In the genomic region with DNA sequence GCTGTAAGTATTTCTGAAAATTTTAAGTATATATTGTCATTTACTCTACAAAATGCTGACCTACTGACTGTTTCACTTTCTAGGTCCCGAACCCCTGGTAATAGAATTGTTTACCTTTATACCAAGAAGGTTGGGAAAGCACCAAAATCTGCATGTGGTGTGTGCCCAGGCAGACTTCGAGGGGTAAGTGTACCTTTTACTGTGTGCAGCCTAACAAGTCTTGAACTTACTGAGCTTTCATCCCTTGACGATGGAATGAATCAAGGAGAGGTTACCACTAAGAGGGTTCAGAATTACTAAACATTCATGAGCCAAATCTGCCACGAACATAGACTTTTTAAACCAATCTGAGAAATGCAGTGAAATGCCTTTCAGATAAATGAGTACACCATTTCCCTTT, we compare ENCODE assay signal across 9 cellular contexts. TPM values are rescaled to one million over a fixed set of nuclear protein-coding genes. Genes with fewer than 3 reads are reported as not detected.
A peak's percentile ranks its signal among the peaks of the same experiment; 100 is the strongest.
DNase-seq lines count a peak whose midpoint lies in the region; TF ChIP-seq lines count a peak whose summit lies in the region.
"Had no signal": no experiment of that assay in that cellular context is flagged by ENCODE, and none has a peak within 500 bp of the region (broad histone marks: within the 10 kb centered on the region; RNA-seq: fewer than 3 reads in every experiment).

No MANE protein-coding gene starts in this region.

- H3K27ac ChIP-seq in VCaP = peak overlapping the region; percentile 82; the same call in 1 of the 2 replicates

- peak overlapping the region; percentile 96 for H3K4me3 ChIP-seq in fibroblast of the aortic adventitia (ENCODE audit: low read depth, low read length)

- TF ChIP-seq CTCF in VCaP (conservative IDR thresholded peaks at IDR 0.05) (no peak), fibroblast of the aortic adventitia (IDR thresholded peaks at IDR 0.05; ENCODE audit: insufficient read depth, low read length) (no peak)

- peak; percentile 40 for DNase-seq in activated naive CD4-positive, alpha-beta T cell treated with Interleukin-2 at 50 U/mL for 16 hours
- DNase-seq in activated naive CD4-positive, alpha-beta T cell (lab: John Stamatoyannopoulos, UW) = no peak
- DNase-seq in fibroblast of the aortic adventitia (ENCODE audit: low read depth) = no peak
- peak; percentile 46 for DNase-seq in stimulated activated CD8-positive, alpha-beta memory T cell treated with anti-CD3 and anti-CD28 coated beads, Interleukin-4, amount 100 ng/mL, for 48 hours
- DNase-seq in C1 segment of cervical spinal cord (lab: John Stamatoyannopoulos, UW) = no peak
- no peak for DNase-seq in HUDEP-2 (lab: John Stamatoyannopoulos, UW; ENCODE audit: unreplicated experiment in 76 of 76)
- no peak for DNase-seq in SKM-1 (lab: John Stamatoyannopoulos, UW; ENCODE audit: unreplicated experiment)
- DNase-seq: NCI-H446 had no signal

RNA-seq across cellular contexts. Expression of gene RPL34, which starts 1.6 kb away (rescaled TPM):
- 1,226 and 1,235 TPM in 2 replicates for total RNA-seq in fibroblast of the aortic adventitia (ENCODE audit: low replicate concordance)

RNA-seq across cellular contexts. Expression of gene OSTC, which starts 28.4 kb away (rescaled TPM):
- total RNA-seq in fibroblast of the aortic adventitia (ENCODE audit: low replicate concordance) = 186 and 331 TPM in 2 replicates

Comparison
In these comparisons a context has a peak if more than half of its experiments do, and no peak if none do; other contexts are left out.
1. DNase-seq: peak in activated naive CD4-positive, alpha-beta T cell treated with Interleukin-2 at 50 U/mL for 16 hours (single experiment) and stimulated activated CD8-positive, alpha-beta memory T cell treated with anti-CD3 and anti-CD28 coated beads, Interleukin-4, amount 100 ng/mL, for 48 hours (single experiment); none in activated naive CD4-positive, alpha-beta T cell (0 of 4), fibroblast of the aortic adventitia (single experiment), C1 segment of cervical spinal cord (0 of 14), HUDEP-2 (0 of 76) and SKM-1 (single experiment).